ENCODE assay signal across 14 cellular contexts in genomic region chr20:20318318-20319161, GRCh38. TPM values are rescaled to one million over a fixed set of nuclear protein-coding genes. Genes with fewer than 3 reads are reported as not detected.
DNase-seq lines count a peak whose midpoint lies in the region; ATAC-seq and TF ChIP-seq lines count a peak whose summit lies in the region.
"Had no signal": no experiment of that assay in that cellular context is flagged by ENCODE, and none has a peak within 500 bp of the region (broad histone marks: within the 10 kb centered on the region; RNA-seq: fewer than 3 reads in every experiment).

No MANE protein-coding gene starts in this region.

- no peak overlapping the region for H3K4me3 ChIP-seq in HL-60 (replicated peaks; ENCODE audit: insufficient read depth, low read length)
- H3K4me3 ChIP-seq: ascending aorta had no signal

- peak overlapping the region; percentile 73 for H3K27ac ChIP-seq in HL-60 (replicated peaks)
- H3K27ac ChIP-seq: ascending aorta, epithelial cell of prostate had no signal

- DNase-seq in HL-60 (ENCODE audit: low read depth in 1 of 2, low spot score in 1 of 2) (peak; percentile 82 to 89), NCI-H524 (lab: John Stamatoyannopoulos, UW) (peak; percentile 76 to 93), retina (peak; percentile 18)
- DNase-seq in activated naive CD8-positive, alpha-beta T cell treated with anti-CD3 and anti-CD28 coated beads for 36 hours: no peak
- DNase-seq: activated CD4-positive, alpha-beta memory T cell treated with anti-CD3 and anti-CD28 coated beads for 36 hours; CD4-positive, CD25-positive, alpha-beta regulatory T cell; cortex of kidney; NCI-H1436; SHP77 treated with DMSO at 0.1 percent for 48 hours had no signal

- H3K36me3 Mint-ChIP-seq in dendritic cell treated with granulocyte-macrophage colony-stimulating factor and Interleukin-4, amounts not matched to agents 40 ng/mL and 50 ng/mL, for 4 days (ENCODE audit: low read depth): no peaks in the 10 kb centered on the region
- H3K36me3 Mint-ChIP-seq in activated naive CD8-positive, alpha-beta T cell treated with anti-CD3 and anti-CD28 coated beads for 36 hours: no peaks in the 10 kb centered on the region
- H3K36me3 Mint-ChIP-seq: activated CD4-positive, alpha-beta memory T cell treated with anti-CD3 and anti-CD28 coated beads for 36 hours; CD4-positive, CD25-positive, alpha-beta regulatory T cell had no signal

- peaks cover 23% of the 10 kb centered on the region for H3K9me3 Mint-ChIP-seq in dendritic cell treated with granulocyte-macrophage colony-stimulating factor and Interleukin-4, amounts not matched to agents 40 ng/mL and 50 ng/mL, for 4 days
- peaks cover 2% of the 10 kb centered on the region for H3K9me3 Mint-ChIP-seq in activated naive CD8-positive, alpha-beta T cell treated with anti-CD3 and anti-CD28 coated beads for 36 hours

- ATAC-seq in HG02970 (IDR thresholded peaks at IDR 0.05; ENCODE audit: low FRiP score, unreplicated experiment) (no peak), GM19328 (IDR thresholded peaks at IDR 0.05; ENCODE audit: unreplicated experiment) (no peak)

- intact Hi-C loops in dendritic cell treated with granulocyte-macrophage colony-stimulating factor and Interleukin-4, amounts not matched to agents 40 ng/mL and 50 ng/mL, for 4 days (cut with micrococcal nuclease): no loop called here

- TF ChIP-seq CTCF in HL-60 (IDR thresholded peaks at IDR 0.05; ENCODE audit: insufficient read depth, low read length): no peak

- peaks cover 31% of the 10 kb centered on the region for H3K4me1 Mint-ChIP-seq in dendritic cell treated with granulocyte-macrophage colony-stimulating factor and Interleukin-4, amounts not matched to agents 40 ng/mL and 50 ng/mL, for 4 days (ENCODE audit: low read depth)
- no peaks in the 10 kb centered on the region for H3K4me1 Mint-ChIP-seq in activated naive CD8-positive, alpha-beta T cell treated with anti-CD3 and anti-CD28 coated beads for 36 hours
- H3K4me1 Mint-ChIP-seq: CD4-positive, CD25-positive, alpha-beta regulatory T cell had no signal

- no peaks in the 10 kb centered on the region for H3K27me3 ChIP-seq in HL-60 (ENCODE audit: insufficient read depth, poor library complexity, severe bottlenecking)
- H3K27me3 ChIP-seq: ascending aorta had no signal

- H3K27me3 Mint-ChIP-seq in dendritic cell treated with granulocyte-macrophage colony-stimulating factor and Interleukin-4, amounts not matched to agents 40 ng/mL and 50 ng/mL, for 4 days: no peaks in the 10 kb centered on the region
- H3K27me3 Mint-ChIP-seq in activated naive CD8-positive, alpha-beta T cell treated with anti-CD3 and anti-CD28 coated beads for 36 hours: no peaks in the 10 kb centered on the region
- H3K27me3 Mint-ChIP-seq: activated CD4-positive, alpha-beta memory T cell treated with anti-CD3 and anti-CD28 coated beads for 36 hours had no signal

- no peak overlapping the region for H3K4me3 Mint-ChIP-seq in dendritic cell treated with granulocyte-macrophage colony-stimulating factor and Interleukin-4, amounts not matched to agents 40 ng/mL and 50 ng/mL, for 4 days
- H3K4me3 Mint-ChIP-seq in activated naive CD8-positive, alpha-beta T cell treated with anti-CD3 and anti-CD28 coated beads for 36 hours: no peak overlapping the region
- H3K4me3 Mint-ChIP-seq: activated CD4-positive, alpha-beta memory T cell treated with anti-CD3 and anti-CD28 coated beads for 36 hours; CD4-positive, CD25-positive, alpha-beta regulatory T cell had no signal

- peak overlapping the region; percentile 93 for H3K27ac Mint-ChIP-seq in dendritic cell treated with granulocyte-macrophage colony-stimulating factor and Interleukin-4, amounts not matched to agents 40 ng/mL and 50 ng/mL, for 4 days
- H3K27ac Mint-ChIP-seq in activated naive CD8-positive, alpha-beta T cell treated with anti-CD3 and anti-CD28 coated beads for 36 hours: no peak overlapping the region
- H3K27ac Mint-ChIP-seq: activated CD4-positive, alpha-beta memory T cell treated with anti-CD3 and anti-CD28 coated beads for 36 hours; CD4-positive, CD25-positive, alpha-beta regulatory T cell had no signal

RNA-seq across cellular contexts. Expression of gene INSM1, which starts 49.4 kb away (rescaled TPM):
- under 1 TPM; 0.19 to 0.34 TPM for total RNA-seq in activated naive CD8-positive, alpha-beta T cell treated with anti-CD3 and anti-CD28 coated beads for 36 hours
- total RNA-seq: ascending aorta had no signal
